ENCODE assay signal across 12 cellular contexts in genomic region chr9:106868565-106868964, GRCh38. TPM values are rescaled to one million over a fixed set of nuclear protein-coding genes. Genes with fewer than 3 reads are reported as not detected.
A peak's percentile ranks its signal among the peaks of the same experiment; 100 is the strongest.
DNase-seq lines count a peak whose midpoint lies in the region; ATAC-seq and TF ChIP-seq lines count a peak whose summit lies in the region.
"Had no signal": no experiment of that assay in that cellular context is flagged by ENCODE, and none has a peak within 500 bp of the region (broad histone marks: within the 10 kb centered on the region; RNA-seq: fewer than 3 reads in every experiment).

No MANE protein-coding gene starts in this region.

- intact Hi-C loops in mammary epithelial cell (cut with micrococcal nuclease): no loop called here
- intact Hi-C loops in right cardiac atrium (cut with DNase I): loop anchor here (10.0 kb wide), 4 partner anchors 46 to 306 kb away; no protein-coding TSS in a partner anchor
- intact Hi-C loops in psoas muscle (cut with DNase I): loop anchor here (10.0 kb wide), 4 partner anchors 164 to 964 kb away; no protein-coding TSS in a partner anchor

- H3K27me3 ChIP-seq in mammary epithelial cell (ENCODE audit: insufficient read depth, low read length) (no peaks in the 10 kb centered on the region), right cardiac atrium (ENCODE audit: control insufficient read depth, insufficient read depth) (no peaks in the 10 kb centered on the region), psoas muscle (ENCODE audit: insufficient read depth in 3 of 3, low read length in 2 of 3) (no peaks in the 10 kb centered on the region)

- H3K9me3 ChIP-seq in mammary epithelial cell (replicated peaks; ENCODE audit: insufficient read depth, low read length) (no peaks in the 10 kb centered on the region), right cardiac atrium (ENCODE audit: control insufficient read depth, low read length) (no peaks in the 10 kb centered on the region), psoas muscle (no peaks in the 10 kb centered on the region)
- H3K9me3 ChIP-seq: A549 had no signal

- H3K36me3 ChIP-seq in mammary epithelial cell (ENCODE audit: insufficient read depth, low read length): no peaks in the 10 kb centered on the region
- H3K36me3 ChIP-seq in psoas muscle (ENCODE audit: insufficient read depth in 1 of 2, low read depth in 1 of 2): no peaks in the 10 kb centered on the region

- no peak for TF ChIP-seq CTCF in C4-2B (conservative IDR thresholded peaks at IDR 0.05)
- TF ChIP-seq CTCF in mammary epithelial cell (conservative IDR thresholded peaks at IDR 0.05 in 1 of 2, IDR thresholded peaks at IDR 0.05 in 1 of 2; ENCODE audit: extremely low read depth in 1 of 2, insufficient read depth in 1 of 2, low read depth in 1 of 2, low read length in 2 of 2): no peak
- no peak for TF ChIP-seq CTCF in psoas muscle (IDR thresholded peaks at IDR 0.05)

- H3K4me2 ChIP-seq in mammary epithelial cell (ENCODE audit: insufficient read depth, low read depth, low read length): peak overlapping the region; percentile 66
- H3K4me2 ChIP-seq: A549 had no signal

- POLR2A ChIA-PET in HEK293T (lab: Yijun Ruan, JAX): no interaction called here

- 37% methylated on average over 5 of the region's 5 CpGs for WGBS in mammary epithelial cell (ENCODE audit: low coverage, missing lambda C conversion rate)
- 37% methylated on average over 5 of the region's 5 CpGs for WGBS in right cardiac atrium
- WGBS in psoas muscle, 3 donors: 22 to 31% (median 26%) methylated on average over 5 of the region's 5 CpGs

- peaks cover 46% of the 10 kb centered on the region for H3K4me1 ChIP-seq in mammary epithelial cell (ENCODE audit: insufficient read depth, low read length)
- H3K4me1 ChIP-seq in right cardiac atrium (ENCODE audit: control insufficient read depth, insufficient read depth, low read length): peaks cover 2% of the 10 kb centered on the region
- peaks cover 56% of the 10 kb centered on the region for H3K4me1 ChIP-seq in psoas muscle

- CTCF ChIA-PET in mammary epithelial cell (lab: Charles Lee; ENCODE audit: low non-redundant PET): no interaction called here
- CTCF ChIA-PET in HEK293T (lab: Yijun Ruan, JAX): no interaction called here

- DNase-seq in mammary epithelial cell (peak; percentile 47), right cardiac atrium (peak in 2 of 3 donors; percentile 43 to 56), psoas muscle (peak in 1 of 2 donors; percentile 37), SIG-M5 treated with dmso at 0.1 percent for 504 hours (lab: John Stamatoyannopoulos, UW; ENCODE audit: unreplicated experiment) (no peak), HEK293T (ENCODE audit: extremely low spot score) (no peak)
- no peak for DNase-seq in stimulated activated CD4-positive, alpha-beta T cell treated with anti-CD3 and anti-CD28 coated beads, Interleukin-4, amount 100 ng/mL, for 4 hours
- DNase-seq: activated CD8-positive, alpha-beta memory T cell treated with anti-CD3 and anti-CD28 coated beads, Interleukin-2, amount 10 ng/mL, durations not matched to agents 7 days and 5 days; DND-41; NCI-H2107 had no signal

- no peak overlapping the region for H3K4me3 ChIP-seq in mammary epithelial cell (replicated peaks in 1 of 3; ENCODE audit: insufficient read depth in 1 of 3, low read depth in 2 of 3, low read length in 3 of 3)
- H3K4me3 ChIP-seq in right cardiac atrium (ENCODE audit: low read length): no peak overlapping the region
- H3K4me3 ChIP-seq in psoas muscle: peak overlapping the region; percentile 11
- H3K4me3 ChIP-seq: A549 had no signal

- BruUV-seq in mammary epithelial cell (replicated peaks; lab: Mats Ljungman, UMichigan): no TSS peak

- dilution Hi-C loops in mammary epithelial cell (cut with HindIII; ENCODE audit: low sequenced_read_pairs): no loop called here

- H4K20me1 ChIP-seq in mammary epithelial cell (ENCODE audit: insufficient read depth, low read length): no peaks in the 10 kb centered on the region

- no peak overlapping the region for H2AFZ ChIP-seq in mammary epithelial cell (ENCODE audit: low read depth, low read length)

- peak overlapping the region; percentile 60; the same call in 1 of the 2 replicates for H3K27ac ChIP-seq in C4-2B
- no peak overlapping the region for H3K27ac ChIP-seq in mammary epithelial cell (ENCODE audit: insufficient read depth, low read depth, low read length)
- peak overlapping the region; percentile 82 for H3K27ac ChIP-seq in right cardiac atrium (ENCODE audit: low read length)
- H3K27ac ChIP-seq in psoas muscle: peak overlapping the region; percentile 71
- H3K27ac ChIP-seq: A549 had no signal

- peaks cover 98% of the 10 kb centered on the region for H3K79me2 ChIP-seq in mammary epithelial cell (ENCODE audit: insufficient read depth, low read length)

- peak; percentile 73 to 76 for ATAC-seq in right cardiac atrium
- ATAC-seq in psoas muscle: peak; percentile 47 to 83 (median 63)
- ATAC-seq in HG02642 (IDR thresholded peaks at IDR 0.05; ENCODE audit: poor library complexity, unreplicated experiment): no peak
- ATAC-seq: A549; activated CD8-positive, alpha-beta memory T cell treated with anti-CD3 and anti-CD28 coated beads, Interleukin-2, amount 10 ng/mL, durations not matched to agents 7 days and 5 days had no signal

- in situ Hi-C loops in mammary epithelial cell (cut with MboI; ENCODE audit: low sequenced_read_pairs in 2 of 2): loop anchor here in 1 of 2 donors (10.0 to 25.0 kb wide), 2 partner anchors 86 to 431 kb away; no protein-coding TSS in a partner anchor

- H3K9ac ChIP-seq in mammary epithelial cell (ENCODE audit: insufficient read depth, low read length): no peak overlapping the region

TF ChIP-seq in HEK293T, 16 proteins besides CTCF, POLR2A, EP300 and RAD21:
- TF ChIP-seq FOXK2 (IDR thresholded peaks at IDR 0.05) (no peak), CTBP1 (IDR thresholded peaks at IDR 0.05; ENCODE audit: borderline replicate concordance) (no peak), PKNOX1 (IDR thresholded peaks at IDR 0.05) (no peak), BHLHE40 (IDR thresholded peaks at IDR 0.05; ENCODE audit: borderline replicate concordance) (no peak), SUZ12 (IDR thresholded peaks at IDR 0.05) (no peak), SP1 (IDR thresholded peaks at IDR 0.05) (no peak), FOXM1 (IDR thresholded peaks at IDR 0.05; ENCODE audit: borderline replicate concordance) (no peak), ARNT (IDR thresholded peaks at IDR 0.05) (no peak), ELF4 (IDR thresholded peaks at IDR 0.05) (no peak), L3MBTL2 (conservative IDR thresholded peaks at IDR 0.05) (no peak), HDGF (IDR thresholded peaks at IDR 0.05; ENCODE audit: borderline replicate concordance) (no peak), TARDBP (IDR thresholded peaks at IDR 0.05) (no peak), NFRKB (IDR thresholded peaks at IDR 0.05) (no peak), LEF1 (IDR thresholded peaks at IDR 0.05; ENCODE audit: borderline replicate concordance) (no peak), FOXA1 (IDR thresholded peaks at IDR 0.05) (no peak), ZNF384 (IDR thresholded peaks at IDR 0.05) (no peak)

RNA-seq across cellular contexts. Expression of gene ZNF462, which starts 5.6 kb away (rescaled TPM):
- total RNA-seq in mammary epithelial cell: 10 to 100 TPM; 28.0 to 43.9 TPM
- polyA plus RNA-seq in mammary epithelial cell: 9.1 TPM
- 178 TPM for polyA minus RNA-seq in mammary epithelial cell
- 10 to 100 TPM; 29.0 to 34.6 (median 31.8) TPM for total RNA-seq in right cardiac atrium
- polyA plus RNA-seq in right cardiac atrium: 5.2 TPM
- 100 to 1,000 TPM in 1 of 4 donors, 10 to 100 TPM in 3; 16.3 to 102 (median 24.6) TPM for total RNA-seq in psoas muscle
- polyA plus RNA-seq in psoas muscle: 1 to 10 TPM; 2.0 to 6.1 (median 2.5) TPM

Comparison
In these comparisons a context has a peak if more than half of its experiments do, and no peak if none do; other contexts are left out.
1. DNase-seq: peak in mammary epithelial cell (single experiment) and right cardiac atrium (2 of 3); none in stimulated activated CD4-positive, alpha-beta T cell treated with anti-CD3 and anti-CD28 coated beads, Interleukin-4, amount 100 ng/mL, for 4 hours (0 of 2), SIG-M5 treated with dmso at 0.1 percent for 504 hours (single experiment) and HEK293T (single experiment).